In genomic region chr20:22775671-22776139, GRCh38 we compare ENCODE assay signal across 1 cellular context.
TF ChIP-seq lines count a peak whose summit lies in the region.

No MANE protein-coding gene starts in this region.

TF ChIP-seq in IMR-90, 13 proteins besides CTCF, POLR2A, EP300 and RAD21 (continued from another document):
- no peak for TF ChIP-seq NFE2L2 (IDR thresholded peaks at IDR 0.05; ENCODE audit: low read depth, low read length)
- TF ChIP-seq MAFK (IDR thresholded peaks at IDR 0.05; ENCODE audit: low read depth, low read length): no peak
- peak; percentile 58 for TF ChIP-seq CEBPB (IDR thresholded peaks at IDR 0.05; ENCODE audit: low read depth, low read length)
